In genomic region chr20:52060794-52061714, GRCh38 we compare ENCODE assay signal across 2 cellular contexts.
A peak's percentile ranks its signal among the peaks of the same experiment; 100 is the strongest.
TF ChIP-seq lines count a peak whose summit lies in the region.

No MANE protein-coding gene starts in this region.

TF ChIP-seq in K562, 482 proteins besides CTCF, POLR2A, EP300 and RAD21 (continued from another document):
- TF ChIP-seq MCM3 (IDR thresholded peaks at IDR 0.05) (no peak), HES1 (IDR thresholded peaks at IDR 0.05; ENCODE audit: low read depth) (no peak), FOXJ3 (CRISPR knock-in tag; IDR thresholded peaks at IDR 0.05) (no peak), ZC3H11A (IDR thresholded peaks at IDR 0.05; ENCODE audit: low read depth, low read length) (no peak)

TF ChIP-seq in HepG2, 621 proteins besides CTCF, POLR2A, EP300 and RAD21 (continued from another document and continues in another):
- TF ChIP-seq ONECUT2 (CRISPR knock-in tag; IDR thresholded peaks at IDR 0.05) (no peak), CHD2 (IDR thresholded peaks at IDR 0.05; ENCODE audit: low read depth, low read length) (no peak), MLX (CRISPR knock-in tag; IDR thresholded peaks at IDR 0.05) (no peak), ARNT (IDR thresholded peaks at IDR 0.05) (no peak), PTBP1 (IDR thresholded peaks at IDR 0.05; ENCODE audit: low read depth, low read length, poor library complexity, severe bottlenecking) (no peak), ZBTB43 (CRISPR knock-in tag; conservative IDR thresholded peaks at IDR 0.05) (no peak), SNAPC5 (CRISPR knock-in tag; IDR thresholded peaks at IDR 0.05; ENCODE audit: borderline replicate concordance) (no peak), GPBP1L1 (CRISPR knock-in tag; IDR thresholded peaks at IDR 0.05) (no peak), AKNA (CRISPR knock-in tag; IDR thresholded peaks at IDR 0.05; ENCODE audit: borderline replicate concordance) (no peak), SMAD3 (CRISPR knock-in tag; IDR thresholded peaks at IDR 0.05) (no peak), CEBPG (CRISPR knock-in tag; IDR thresholded peaks at IDR 0.05) (peak; percentile 36; the same call in 1 of the 2 replicates), RFX5 (IDR thresholded peaks at IDR 0.05; ENCODE audit: low read depth, low read length) (no peak), ZBED4 (CRISPR knock-in tag; IDR thresholded peaks at IDR 0.05; ENCODE audit: borderline replicate concordance) (0 out of 2 replicates have a peak, but pooled peaks have one; percentile 39), GMEB1 (CRISPR knock-in tag; IDR thresholded peaks at IDR 0.05; ENCODE audit: borderline replicate concordance) (peak; percentile 17; the same call in 1 of the 2 replicates), SALL1 (CRISPR knock-in tag; IDR thresholded peaks at IDR 0.05) (peak; percentile 72), ETS1 (CRISPR knock-in tag; IDR thresholded peaks at IDR 0.05) (no peak), TEF (CRISPR knock-in tag; IDR thresholded peaks at IDR 0.05) (no peak), RXRB (CRISPR knock-in tag; IDR thresholded peaks at IDR 0.05; ENCODE audit: borderline replicate concordance) (peak; percentile 43; the same call in 1 of the 2 replicates), ZNF841 (CRISPR knock-in tag; IDR thresholded peaks at IDR 0.05; ENCODE audit: borderline replicate concordance) (no peak), PREB (CRISPR knock-in tag; IDR thresholded peaks at IDR 0.05) (no peak), ZNF225 (CRISPR knock-in tag; IDR thresholded peaks at IDR 0.05) (no peak), HOXA3 (CRISPR knock-in tag; IDR thresholded peaks at IDR 0.05) (peak; percentile 34; the same call in 1 of the 2 replicates), U2AF2 (IDR thresholded peaks at IDR 0.05; ENCODE audit: low read depth, low read length) (no peak), HMGA1 (CRISPR knock-in tag; conservative IDR thresholded peaks at IDR 0.05) (no peak), SOX5 (CRISPR knock-in tag; IDR thresholded peaks at IDR 0.05; ENCODE audit: borderline replicate concordance) (peak; percentile 27; the same call in 1 of the 2 replicates), ZBTB33 (CRISPR knock-in tag; IDR thresholded peaks at IDR 0.05) (0 out of 2 replicates have a peak, but pooled peaks have one; percentile 19), ZNF556 (CRISPR knock-in tag; IDR thresholded peaks at IDR 0.05; ENCODE audit: borderline replicate concordance) (no peak), ZNF329 (CRISPR knock-in tag; IDR thresholded peaks at IDR 0.05; ENCODE audit: low read depth) (no peak), GATAD2A (CRISPR knock-in tag; IDR thresholded peaks at IDR 0.05) (peak; percentile 36; the same call in 1 of the 2 replicates), ZFP41 (CRISPR knock-in tag; IDR thresholded peaks at IDR 0.05; ENCODE audit: borderline replicate concordance) (no peak), ZNF710 (CRISPR knock-in tag; IDR thresholded peaks at IDR 0.05; ENCODE audit: borderline replicate concordance) (peak; percentile 27; the same call in 1 of the 2 replicates), NKX3-1 (CRISPR knock-in tag; IDR thresholded peaks at IDR 0.05) (no peak), ETV5 (CRISPR knock-in tag; IDR thresholded peaks at IDR 0.05; ENCODE audit: borderline replicate concordance) (peak; percentile 78; the same call in 1 of the 2 replicates), ZNF205 (CRISPR knock-in tag; IDR thresholded peaks at IDR 0.05) (no peak)
